In genomic region chr7:64463636-64464375, GRCh38 we compare ENCODE assay signal across 8 cellular contexts.
DNase-seq lines count a peak whose midpoint lies in the region; ATAC-seq and TF ChIP-seq lines count a peak whose summit lies in the region.

No MANE protein-coding gene starts in this region.

- TF ChIP-seq CTCF in activated B cell treated with CpG ODN at 0.5 μM for 24 hours (IDR thresholded peaks at IDR 0.05) (no peak), fibroblast of villous mesenchyme (IDR thresholded peaks at IDR 0.05; ENCODE audit: insufficient read depth, low read depth, low read length) (no peak)

- no peaks in the 10 kb centered on the region for H3K4me1 Mint-ChIP-seq in activated B cell treated with CpG ODN at 0.5 μM for 24 hours

- H3K4me3 ChIP-seq in fibroblast of villous mesenchyme (ENCODE audit: low read depth, low read length) (peak overlapping the region; percentile 54), H7 (ENCODE audit: insufficient read depth, low read depth, low read length) (no peak overlapping the region)

- H3K36me3 ChIP-seq in H7 (replicated peaks; ENCODE audit: control insufficient read depth, insufficient read depth, low read length), result no peaks in the 10 kb centered on the region

- intact Hi-C loops in activated B cell treated with CpG ODN at 0.5 μM for 24 hours (cut with micrococcal nuclease) (no loop called here), posterior cingulate gyrus (cut with DNase I) (no loop called here)

- H3K27me3 Mint-ChIP-seq in activated B cell treated with CpG ODN at 0.5 μM for 24 hours, result no peaks in the 10 kb centered on the region

- peaks cover 19% of the 10 kb centered on the region for H3K9me3 Mint-ChIP-seq in activated B cell treated with CpG ODN at 0.5 μM for 24 hours

- POLR2A ChIA-PET in activated B cell treated with CpG ODN at 0.5 μM for 24 hours (lab: Charles Lee), result interaction anchor here (0.9 to 1.5 kb wide), 2 partner anchors 99 to 143 kb away, joined by 6 to 7 read pairs; partner anchors contain the start of gene ZNF680

- H3K27ac Mint-ChIP-seq in activated B cell treated with CpG ODN at 0.5 μM for 24 hours, result peak overlapping the region; percentile 76

- H3K27me3 ChIP-seq in H7 (ENCODE audit: control insufficient read depth, insufficient read depth, low read length), result no peaks in the 10 kb centered on the region

- peaks cover 3% of the 10 kb centered on the region for H3K36me3 Mint-ChIP-seq in activated B cell treated with CpG ODN at 0.5 μM for 24 hours (ENCODE audit: low read depth)

- CTCF ChIA-PET in activated B cell treated with CpG ODN at 0.5 μM for 24 hours (lab: Charles Lee), result interaction anchor here (0.5 kb wide), 1 partner anchor 44 kb away, joined by 3 read pairs; no protein-coding TSS in a partner anchor

- peak overlapping the region; percentile 84 for H3K4me3 Mint-ChIP-seq in activated B cell treated with CpG ODN at 0.5 μM for 24 hours

- ATAC-seq in HG02623 (IDR thresholded peaks at IDR 0.05; ENCODE audit: unreplicated experiment) (peak; percentile 47), activated B cell treated with CpG ODN at 0.5 μM for 24 hours (ENCODE audit: low read depth) (peak; percentile 99), HG02840 (IDR thresholded peaks at IDR 0.05; ENCODE audit: low FRiP score, unreplicated experiment) (no peak), HG02588 (IDR thresholded peaks at IDR 0.05; ENCODE audit: unreplicated experiment) (no peak)

- DNase-seq in activated B cell treated with CpG ODN at 0.5 μM for 24 hours, result peak; percentile 20
- DNase-seq in fibroblast of villous mesenchyme (ENCODE audit: low read depth), result peak; percentile 51
- peak in 8 of 10 donors; percentile 20 to 95 (median 74) for DNase-seq in posterior cingulate gyrus
- no peak for DNase-seq in NCI-H2107 treated with DMSO at 0.1 percent for 48 hours (lab: John Stamatoyannopoulos, UW; ENCODE audit: unreplicated experiment)
- no peak for DNase-seq in H7

Comparison
In these comparisons a context has a peak if more than half of its experiments do, and no peak if none do; other contexts are left out.
1. ATAC-seq: peak in HG02623 (single experiment) and activated B cell treated with CpG ODN at 0.5 μM for 24 hours (single experiment); none in HG02840 (single experiment) and HG02588 (single experiment).
2. DNase-seq: peak in activated B cell treated with CpG ODN at 0.5 μM for 24 hours (single experiment), fibroblast of villous mesenchyme (single experiment) and posterior cingulate gyrus (8 of 10); none in NCI-H2107 treated with DMSO at 0.1 percent for 48 hours (single experiment) and H7 (single experiment).